In the genomic region with DNA sequence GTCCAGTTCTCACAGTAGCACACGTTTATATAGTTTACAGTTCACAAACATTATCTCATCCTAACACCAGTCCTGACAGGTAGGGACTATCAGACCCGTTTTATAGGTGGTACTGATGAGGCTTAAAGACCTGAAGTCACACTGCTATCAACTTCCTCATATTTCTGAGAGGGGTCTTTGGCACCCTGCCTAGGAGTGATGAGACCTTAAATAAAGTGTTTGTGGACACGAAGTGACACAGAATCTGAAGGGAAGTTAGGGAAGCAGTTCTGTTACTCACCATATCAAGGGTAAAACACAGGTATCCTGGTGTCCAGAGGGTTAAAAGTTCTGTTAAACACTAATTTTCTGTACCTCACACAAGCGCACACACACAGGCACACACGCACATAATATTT, we compare ENCODE assay signal across 8 cellular contexts. TPM values are rescaled to one million over a fixed set of nuclear protein-coding genes. Genes with fewer than 3 reads are reported as not detected.
DNase-seq lines count a peak whose midpoint lies in the region; ATAC-seq, FAIRE-seq and TF ChIP-seq lines count a peak whose summit lies in the region.
"Had no signal": no experiment of that assay in that cellular context is flagged by ENCODE, and none has a peak within 500 bp of the region (broad histone marks: within the 10 kb centered on the region; RNA-seq: fewer than 3 reads in every experiment).

No MANE protein-coding gene starts in this region.

- H3K4me1 Mint-ChIP-seq in HFFc6 (ENCODE audit: low read depth), result peaks cover 50% of the 10 kb centered on the region
- peaks cover 39% of the 10 kb centered on the region for H3K4me1 Mint-ChIP-seq in activated naive CD8-positive, alpha-beta T cell treated with anti-CD3 and anti-CD28 coated beads, Interleukin-2, amount 50 U/mL, for 24 hours
- peaks cover 12 to 19% of the 10 kb centered on the region in 2 donors for H3K4me1 Mint-ChIP-seq in stimulated activated naive B cell treated with anti-CD40 and anti-IgM and Interleukin-4, amounts not matched to agents 10 μg/mL and 1 μg/mL and 100 μg/mL, for 72 hours

- peak overlapping the region; percentile 60; the same call in 1 of the 2 replicates for H3K27ac Mint-ChIP-seq in HFFc6
- no peak overlapping the region for H3K27ac Mint-ChIP-seq in activated naive CD8-positive, alpha-beta T cell treated with anti-CD3 and anti-CD28 coated beads, Interleukin-2, amount 50 U/mL, for 24 hours
- no peak overlapping the region for H3K27ac Mint-ChIP-seq in stimulated activated naive B cell treated with anti-CD40 and anti-IgM and Interleukin-4, amounts not matched to agents 10 μg/mL and 1 μg/mL and 100 μg/mL, for 72 hours

- peak overlapping the region; percentile 88 for H3K4me2 ChIP-seq in keratinocyte (ENCODE audit: control insufficient read depth, extremely low read depth, insufficient read depth, low read depth, low read length)

- no peaks in the 10 kb centered on the region for H4K20me1 ChIP-seq in keratinocyte (ENCODE audit: control insufficient read depth, extremely low read depth, insufficient read depth, low read length)

- H2AFZ ChIP-seq in keratinocyte (ENCODE audit: control insufficient read depth, low read length), result peak overlapping the region; percentile 18

- H3K9me1 ChIP-seq in keratinocyte (ENCODE audit: control insufficient read depth, extremely low read depth, insufficient read depth, low read length), result no peaks in the 10 kb centered on the region

- dilution Hi-C loops in keratinocyte (cut with MboI; ENCODE audit: extremely low pct_ligation_motif_present, low sequenced_read_pairs), result no loop called here

- H3K36me3 Mint-ChIP-seq in HFFc6 (ENCODE audit: low read depth), result peaks cover 12% of the 10 kb centered on the region
- no peaks in the 10 kb centered on the region for H3K36me3 Mint-ChIP-seq in activated naive CD8-positive, alpha-beta T cell treated with anti-CD3 and anti-CD28 coated beads, Interleukin-2, amount 50 U/mL, for 24 hours (ENCODE audit: low read depth)
- H3K36me3 Mint-ChIP-seq in stimulated activated naive B cell treated with anti-CD40 and anti-IgM and Interleukin-4, amounts not matched to agents 10 μg/mL and 1 μg/mL and 100 μg/mL, for 72 hours, result peaks cover 0 to 7% of the 10 kb centered on the region in 2 donors

- no peak for ATAC-seq in activated naive CD8-positive, alpha-beta T cell treated with anti-CD3 and anti-CD28 coated beads, Interleukin-2, amount 50 U/mL, for 24 hours
- ATAC-seq in stimulated activated naive B cell treated with anti-CD40 and anti-IgM and Interleukin-4, amounts not matched to agents 10 μg/mL and 1 μg/mL and 100 μg/mL, for 72 hours (replicated peaks), result peak in 1 of 2 donors; percentile 3
- no peak for ATAC-seq in GM21576 (IDR thresholded peaks at IDR 0.05; ENCODE audit: unreplicated experiment)

- FAIRE-seq in keratinocyte (lab: Jason Lieb, UNC), result peak; percentile 5

- no peaks in the 10 kb centered on the region for H3K9me3 ChIP-seq in keratinocyte (ENCODE audit: control insufficient read depth, low read depth, low read length)
- H3K9me3 ChIP-seq: HAP-1 had no signal

- peaks cover 35% of the 10 kb centered on the region for H3K27me3 Mint-ChIP-seq in HFFc6 (ENCODE audit: insufficient read depth)
- peaks cover 56% of the 10 kb centered on the region for H3K27me3 Mint-ChIP-seq in activated naive CD8-positive, alpha-beta T cell treated with anti-CD3 and anti-CD28 coated beads, Interleukin-2, amount 50 U/mL, for 24 hours
- H3K27me3 Mint-ChIP-seq in stimulated activated naive B cell treated with anti-CD40 and anti-IgM and Interleukin-4, amounts not matched to agents 10 μg/mL and 1 μg/mL and 100 μg/mL, for 72 hours, result peaks cover 35 to 65% of the 10 kb centered on the region in 2 donors

- peak overlapping the region; percentile 93 for H3K9ac ChIP-seq in keratinocyte (ENCODE audit: control insufficient read depth, extremely low read depth, insufficient read depth, low read length)

- TF ChIP-seq CTCF in HFFc6 (IDR thresholded peaks at IDR 0.05) (no peak), keratinocyte (optimal IDR thresholded peaks at IDR 0.05 in 1 of 3, IDR thresholded peaks at IDR 0.05 in 1 of 3, conservative IDR thresholded peaks at IDR 0.05 in 1 of 3; ENCODE audit: extremely low read depth in 1 of 3, insufficient read depth in 2 of 3, low read length in 3 of 3) (no peak)

- DNase-seq in HFFc6 (no peak), keratinocyte (ENCODE audit: low read depth, low spot score) (no peak), DMS 273 (lab: John Stamatoyannopoulos, UW; ENCODE audit: unreplicated experiment) (no peak), SKM-1 (lab: John Stamatoyannopoulos, UW; ENCODE audit: unreplicated experiment) (no peak)
- DNase-seq in activated naive CD8-positive, alpha-beta T cell treated with anti-CD3 and anti-CD28 coated beads, Interleukin-2, amount 50 U/mL, for 24 hours, result no peak
- DNase-seq in stimulated activated naive B cell treated with anti-CD40 and anti-IgM and Interleukin-4, amounts not matched to agents 10 μg/mL and 1 μg/mL and 100 μg/mL, for 72 hours, result no peak

- H3K79me2 ChIP-seq in keratinocyte (ENCODE audit: control insufficient read depth, insufficient read depth, low read length), result peaks cover 56% of the 10 kb centered on the region

- peaks cover 32% of the 10 kb centered on the region for H3K4me1 ChIP-seq in keratinocyte (ENCODE audit: control insufficient read depth, extremely low read depth, insufficient read depth, low read length)
- H3K4me1 ChIP-seq: HAP-1 had no signal

- no peaks in the 10 kb centered on the region for H3K9me3 Mint-ChIP-seq in HFFc6
- H3K9me3 Mint-ChIP-seq in activated naive CD8-positive, alpha-beta T cell treated with anti-CD3 and anti-CD28 coated beads, Interleukin-2, amount 50 U/mL, for 24 hours, result no peaks in the 10 kb centered on the region
- H3K9me3 Mint-ChIP-seq in stimulated activated naive B cell treated with anti-CD40 and anti-IgM and Interleukin-4, amounts not matched to agents 10 μg/mL and 1 μg/mL and 100 μg/mL, for 72 hours, result no peaks in the 10 kb centered on the region

- H3K4me3 ChIP-seq in keratinocyte (ENCODE audit: control insufficient read depth in 2 of 3, extremely low read depth in 1 of 3, insufficient read depth in 2 of 3, low read depth in 1 of 3, low read length in 3 of 3), result peak overlapping the region; percentile 56 to 98 (median 97)
- H3K4me3 ChIP-seq: HAP-1 had no signal

- peak overlapping the region; percentile 81; the same call in 1 of the 2 replicates for H3K4me3 Mint-ChIP-seq in HFFc6
- peak overlapping the region; percentile 31 for H3K4me3 Mint-ChIP-seq in activated naive CD8-positive, alpha-beta T cell treated with anti-CD3 and anti-CD28 coated beads, Interleukin-2, amount 50 U/mL, for 24 hours
- peak overlapping the region; percentile 54 to 55 for H3K4me3 Mint-ChIP-seq in stimulated activated naive B cell treated with anti-CD40 and anti-IgM and Interleukin-4, amounts not matched to agents 10 μg/mL and 1 μg/mL and 100 μg/mL, for 72 hours

- H3K27me3 ChIP-seq in keratinocyte (ENCODE audit: control insufficient read depth, extremely low read depth, insufficient read depth, low read length), result no peaks in the 10 kb centered on the region

- peak overlapping the region; percentile 90 for H3K27ac ChIP-seq in keratinocyte (ENCODE audit: control insufficient read depth, insufficient read depth, low read length)

- H3K36me3 ChIP-seq in keratinocyte (ENCODE audit: control insufficient read depth in 2 of 2, extremely low read depth in 1 of 2, insufficient read depth in 2 of 2, low read length in 2 of 2), result no peaks in the 10 kb centered on the region
- H3K36me3 ChIP-seq: HAP-1 had no signal

RNA-seq across cellular contexts. Expression of a gene that starts 0.6 kb away (rescaled TPM):
- 10 to 100 TPM in 4 of 6 experiments, under 1 TPM in 2; 0.55 to 13.3 (median 12.2) TPM for total RNA-seq in HFFc6 (2021; fragmentation: NEBNext Ultra II Directional; extraction: Animal tissue kit (Norgen Biotek cat#: 25700))
- polyA plus RNA-seq in keratinocyte, result 241 to 382 TPM (median 335 TPM) in 3 replicates
- 430 TPM for polyA plus RNA-seq in keratinocyte (2011; ENCODE audit: low read depth)
- polyA plus RNA-seq in keratinocyte (2011; cell fraction: cytosol; rRNA removed), result 209 and 270 TPM in 2 replicates
- polyA plus RNA-seq in keratinocyte (2011; cell fraction: nucleus; rRNA removed), result 885 and 985 TPM in 2 replicates
- polyA plus RNA-seq in keratinocyte (2012; ENCODE audit: low replicate concordance), result 282 and 1,276 TPM in 2 replicates
- polyA minus RNA-seq in keratinocyte, result 91.7 to 136 TPM (median 110 TPM) in 3 replicates
- 428 TPM for polyA minus RNA-seq in keratinocyte (2011; cell fraction: cytosol; rRNA and poly(A)+ RNA removed)
- polyA minus RNA-seq in keratinocyte (2011; cell fraction: nucleus; rRNA and poly(A)+ RNA removed), result 574 and 697 TPM in 2 replicates

RNA-seq across cellular contexts. Expression of a gene that starts 31.1 kb away (rescaled TPM):
- 10 to 100 TPM; 10.5 to 14.8 (median 13.1) TPM for total RNA-seq in HFFc6 (2021; fragmentation: NEBNext Ultra II Directional; extraction: Animal tissue kit (Norgen Biotek cat#: 25700))
- 10.1 to 16.3 TPM (median 13.1 TPM) in 3 replicates for polyA plus RNA-seq in keratinocyte
- polyA plus RNA-seq in keratinocyte (2011; ENCODE audit: low read depth), result 34.3 TPM
- polyA plus RNA-seq in keratinocyte (2011; cell fraction: cytosol; rRNA removed), result 5.8 and 11.8 TPM in 2 replicates
- polyA plus RNA-seq in keratinocyte (2011; cell fraction: nucleus; rRNA removed), result 17.9 and 25.5 TPM in 2 replicates
- polyA plus RNA-seq in keratinocyte (2012; ENCODE audit: low replicate concordance), result 10.3 and 15.3 TPM in 2 replicates
- polyA minus RNA-seq in keratinocyte, result 2.5 to 12.6 TPM (median 7.6 TPM) in 3 replicates
- polyA minus RNA-seq in keratinocyte (2011; cell fraction: cytosol; rRNA and poly(A)+ RNA removed), result 17.8 TPM
- polyA minus RNA-seq in keratinocyte (2011; cell fraction: nucleus; rRNA and poly(A)+ RNA removed), result 7.6 and 11.2 TPM in 2 replicates

Comparison
In these comparisons a context has a peak if more than half of its experiments do, and no peak if none do; other contexts are left out.
1. H3K4me3 Mint-ChIP-seq: peak in every context shown above with its lines; median percentile 81 in HFFc6; 54 in stimulated activated naive B cell treated with anti-CD40 and anti-IgM and Interleukin-4, amounts not matched to agents 10 μg/mL and 1 μg/mL and 100 μg/mL, for 72 hours; 31 in activated naive CD8-positive, alpha-beta T cell treated with anti-CD3 and anti-CD28 coated beads, Interleukin-2, amount 50 U/mL, for 24 hours.